11 cellular contexts compared by ENCODE assay signal in the genomic region with DNA sequence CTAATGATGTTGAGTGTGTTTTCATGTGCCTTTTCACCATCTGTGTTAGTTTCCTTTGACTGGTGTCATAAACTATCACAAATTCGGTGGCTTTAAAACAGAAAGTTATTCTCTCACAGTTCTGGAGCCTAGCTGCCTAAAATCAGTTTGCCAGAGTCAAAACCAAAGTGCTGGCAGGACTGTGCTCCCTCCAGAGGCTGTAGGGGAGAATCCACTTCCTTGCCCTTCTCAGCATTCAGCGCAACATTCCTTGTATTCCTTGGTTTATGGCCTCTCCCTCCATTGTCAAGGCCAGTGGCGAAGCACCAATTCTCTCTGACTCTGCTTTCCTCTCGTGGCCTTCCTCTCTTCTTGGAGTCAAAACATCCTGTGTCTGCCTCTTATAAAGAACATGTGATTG.
DNase-seq lines count a peak whose midpoint lies in the region; TF ChIP-seq lines count a peak whose summit lies in the region.
"Had no signal": no experiment of that assay in that cellular context is flagged by ENCODE, and none has a peak within 500 bp of the region (broad histone marks: within the 10 kb centered on the region; RNA-seq: fewer than 3 reads in every experiment).

No MANE protein-coding gene starts in this region.

- H3K4me1 Mint-ChIP-seq in activated naive CD8-positive, alpha-beta T cell treated with anti-CD3 and anti-CD28 coated beads for 36 hours = no peaks in the 10 kb centered on the region
- H3K4me1 Mint-ChIP-seq in immature natural killer cell = no peaks in the 10 kb centered on the region

- no peak overlapping the region for H3K9ac ChIP-seq in neuronal stem cell (ENCODE audit: low read depth, low read length, poor library complexity)

- no peak overlapping the region for H2BK120ac ChIP-seq in neuronal stem cell (ENCODE audit: low read depth, low read length)

- H3K18ac ChIP-seq in neuronal stem cell (ENCODE audit: low read length) = no peak overlapping the region

- no peaks in the 10 kb centered on the region for H3K79me1 ChIP-seq in neuronal stem cell (ENCODE audit: low read depth, low read length)

- no peak overlapping the region for H3K4me2 ChIP-seq in neuronal stem cell (ENCODE audit: insufficient read depth, low read length, poor library complexity, severe bottlenecking)

- no peaks in the 10 kb centered on the region for H3K27me3 ChIP-seq in neuronal stem cell (ENCODE audit: control insufficient read depth in 3 of 3, insufficient read depth in 3 of 3, low read depth in 1 of 3, low read length in 3 of 3)
- H3K27me3 ChIP-seq: suprapubic skin had no signal

- no peak overlapping the region for H3K14ac ChIP-seq in neuronal stem cell (ENCODE audit: low read length)

- TF ChIP-seq CTCF in foreskin fibroblast (IDR thresholded peaks at IDR 0.05; ENCODE audit: low read depth, low read length) = peak; percentile 46

- H3K23ac ChIP-seq in neuronal stem cell (ENCODE audit: low read depth, low read length, poor library complexity) = no peak overlapping the region

- H2AFZ ChIP-seq in neuronal stem cell (ENCODE audit: low read length) = peak overlapping the region; percentile 7

- WGBS in neuronal stem cell (ENCODE audit: extremely low coverage in 2 of 2, insufficient read length in 2 of 2, insufficient replicate concordance in 1 of 2), 2 donors = no CpG with 5 or more reads among the region's 4 CpGs

- H3K27ac ChIP-seq in neuronal stem cell (replicated peaks; ENCODE audit: low read length) = no peak overlapping the region
- H3K27ac ChIP-seq: suprapubic skin had no signal

- peaks cover 0 to 3% of the 10 kb centered on the region in 2 donors for H3K4me1 ChIP-seq in neuronal stem cell (ENCODE audit: control insufficient read depth in 2 of 2, insufficient read depth in 1 of 2, low read depth in 1 of 2, low read length in 2 of 2)
- H3K4me1 ChIP-seq: suprapubic skin had no signal

- H3K27me3 Mint-ChIP-seq in activated naive CD8-positive, alpha-beta T cell treated with anti-CD3 and anti-CD28 coated beads for 36 hours = no peaks in the 10 kb centered on the region
- peaks cover 0 to 4% (median 0%) of the 10 kb centered on the region in 3 donors for H3K27me3 Mint-ChIP-seq in immature natural killer cell (ENCODE audit: low read depth in 3 of 3)

- H3K4me3 Mint-ChIP-seq in activated naive CD8-positive, alpha-beta T cell treated with anti-CD3 and anti-CD28 coated beads for 36 hours = no peak overlapping the region
- H3K4me3 Mint-ChIP-seq in immature natural killer cell = no peak overlapping the region
- H3K4me3 Mint-ChIP-seq: activated T-helper 1 cell treated with anti-CD3 and anti-CD28 coated beads, Interleukin-12 subunit alpha, Interleukin-12 subunit beta, Interleukin-2, Interleukin-4 antibody, amounts not matched to agents 30 ng/mL and 10 ng/mL and 1 ng/mL, durations not matched to agents 14 hours and 24 hours and 36 hours had no signal

- no peak overlapping the region for H4K8ac ChIP-seq in neuronal stem cell (ENCODE audit: low read depth, low read length)

- no peaks in the 10 kb centered on the region for H3K9me3 Mint-ChIP-seq in activated naive CD8-positive, alpha-beta T cell treated with anti-CD3 and anti-CD28 coated beads for 36 hours
- peaks cover 0 to 7% (median 0%) of the 10 kb centered on the region in 6 donors for H3K9me3 Mint-ChIP-seq in immature natural killer cell
- H3K9me3 Mint-ChIP-seq: activated T-helper 1 cell treated with anti-CD3 and anti-CD28 coated beads, Interleukin-12 subunit alpha, Interleukin-12 subunit beta, Interleukin-2, Interleukin-4 antibody, amounts not matched to agents 30 ng/mL and 10 ng/mL and 1 ng/mL, durations not matched to agents 14 hours and 24 hours and 36 hours had no signal

- H3K27ac Mint-ChIP-seq in activated naive CD8-positive, alpha-beta T cell treated with anti-CD3 and anti-CD28 coated beads for 36 hours = no peak overlapping the region
- no peak overlapping the region for H3K27ac Mint-ChIP-seq in immature natural killer cell
- H3K27ac Mint-ChIP-seq: activated T-helper 1 cell treated with anti-CD3 and anti-CD28 coated beads, Interleukin-12 subunit alpha, Interleukin-12 subunit beta, Interleukin-2, Interleukin-4 antibody, amounts not matched to agents 30 ng/mL and 10 ng/mL and 1 ng/mL, durations not matched to agents 14 hours and 24 hours and 36 hours had no signal

- H3K9me3 ChIP-seq in neuronal stem cell (replicated peaks in 1 of 2; ENCODE audit: control insufficient read depth in 2 of 2, insufficient read depth in 1 of 2, low read depth in 1 of 2, low read length in 2 of 2) = no peaks in the 10 kb centered on the region
- H3K9me3 ChIP-seq: suprapubic skin had no signal

- H3K4me3 ChIP-seq in foreskin fibroblast (ENCODE audit: low read depth in 1 of 2, low read length in 2 of 2) (peak overlapping the region in 1 of 2 donors; percentile 44), neuronal stem cell (ENCODE audit: low read length in 2 of 2) (no peak overlapping the region)
- H3K4me3 ChIP-seq: suprapubic skin had no signal

- no peak overlapping the region for H2BK5ac ChIP-seq in neuronal stem cell (ENCODE audit: low read length)

- no peak overlapping the region for H2AK5ac ChIP-seq in neuronal stem cell (ENCODE audit: low read depth, low read length)

- H3K36me3 ChIP-seq in neuronal stem cell (replicated peaks in 1 of 2; ENCODE audit: control insufficient read depth in 2 of 2, insufficient read depth in 2 of 2, low read length in 2 of 2) = no peaks in the 10 kb centered on the region
- H3K36me3 ChIP-seq: suprapubic skin had no signal

- no peak overlapping the region for H3K4ac ChIP-seq in neuronal stem cell (ENCODE audit: low read length)

- H3K36me3 Mint-ChIP-seq in activated naive CD8-positive, alpha-beta T cell treated with anti-CD3 and anti-CD28 coated beads for 36 hours = no peaks in the 10 kb centered on the region
- H3K36me3 Mint-ChIP-seq in immature natural killer cell = no peaks in the 10 kb centered on the region

- no peak overlapping the region for H4K91ac ChIP-seq in neuronal stem cell (ENCODE audit: low read depth, low read length, poor library complexity)

- H2BK15ac ChIP-seq in neuronal stem cell (ENCODE audit: low read length) = no peak overlapping the region

- H2BK12ac ChIP-seq in neuronal stem cell (ENCODE audit: low read length) = no peak overlapping the region

- DNase-seq in GM04503 (ENCODE audit: low read depth) (peak; percentile 7), SK-N-DZ (ENCODE audit: low spot score) (peak; percentile 30), foreskin fibroblast (peak; percentile 1 to 55), neuronal stem cell (ENCODE audit: low spot score) (no peak), C1 segment of cervical spinal cord (lab: John Stamatoyannopoulos, UW) (no peak), occipital lobe (lab: John Stamatoyannopoulos, UW) (no peak), immature natural killer cell (no peak)
- DNase-seq in activated naive CD8-positive, alpha-beta T cell treated with anti-CD3 and anti-CD28 coated beads for 36 hours = no peak
- DNase-seq: GDM1 had no signal

Comparison
In these comparisons a context has a peak if more than half of its experiments do, and no peak if none do; other contexts are left out.
1. DNase-seq: peak in GM04503 (single experiment), SK-N-DZ (single experiment) and foreskin fibroblast (2 of 2); none in neuronal stem cell (single experiment), C1 segment of cervical spinal cord (0 of 14), occipital lobe (single experiment), activated naive CD8-positive, alpha-beta T cell treated with anti-CD3 and anti-CD28 coated beads for 36 hours (single experiment) and immature natural killer cell (0 of 3).